10 cellular contexts compared by ENCODE assay signal in genomic region chr18:68840554-68841263, GRCh38. TPM values are rescaled to one million over a fixed set of nuclear protein-coding genes. Genes with fewer than 3 reads are reported as not detected.
DNase-seq lines count a peak whose midpoint lies in the region; ATAC-seq and TF ChIP-seq lines count a peak whose summit lies in the region.
"Had no signal": no experiment of that assay in that cellular context is flagged by ENCODE, and none has a peak within 500 bp of the region (broad histone marks: within the 10 kb centered on the region; RNA-seq: fewer than 3 reads in every experiment).

No MANE protein-coding gene starts in this region.

- DNase-seq in H4 (ENCODE audit: low spot score) (peak; percentile 93), RKO (ENCODE audit: low spot score) (peak; percentile 85), fibroblast of the aortic adventitia (ENCODE audit: low read depth) (peak; percentile 95), pulmonary artery endothelial cell (ENCODE audit: low read depth, low spot score) (peak; percentile 82), HuH-7 (ENCODE audit: low spot score) (no peak), NK-92 (lab: John Stamatoyannopoulos, UW; ENCODE audit: unreplicated experiment) (no peak)
- DNase-seq: NCI-H1930; stimulated activated naive B cell treated with anti-CD40 and anti-IgM and Interleukin-4, amounts not matched to agents 10 μg/mL and 1 μg/mL and 100 μg/mL, for 72 hours had no signal

- ATAC-seq in GM21381 (IDR thresholded peaks at IDR 0.05; ENCODE audit: unreplicated experiment) (no peak), GM18868 (IDR thresholded peaks at IDR 0.05; ENCODE audit: unreplicated experiment) (no peak)
- ATAC-seq: stimulated activated naive B cell treated with anti-CD40 and anti-IgM and Interleukin-4, amounts not matched to agents 10 μg/mL and 1 μg/mL and 100 μg/mL, for 72 hours had no signal

- no peak for TF ChIP-seq CTCF in fibroblast of the aortic adventitia (IDR thresholded peaks at IDR 0.05; ENCODE audit: insufficient read depth, low read length)

- no peak overlapping the region for H3K4me3 ChIP-seq in fibroblast of the aortic adventitia (ENCODE audit: low read depth, low read length)

RNA-seq across cellular contexts. Expression of gene CCDC102B, which starts 42.8 kb away (rescaled TPM):
- 11.0 and 22.4 TPM in 2 replicates for total RNA-seq in H4 (2014; rRNA removed; shearing (Covaris generic))
- total RNA-seq in fibroblast of the aortic adventitia (ENCODE audit: low replicate concordance): 3.1 and 27.8 TPM in 2 replicates
- 0.28 and 1.7 TPM in 2 replicates for total RNA-seq in pulmonary artery endothelial cell

Comparison
In these comparisons a context has a peak if more than half of its experiments do, and no peak if none do; other contexts are left out.
1. DNase-seq: peak in H4 (single experiment), RKO (single experiment), fibroblast of the aortic adventitia (single experiment) and pulmonary artery endothelial cell (single experiment); none in HuH-7 (single experiment) and NK-92 (single experiment).